Comparison of ENCODE assay signal across 9 cellular contexts in genomic region chr2:198374375-198375072, GRCh38.
A peak's percentile ranks its signal among the peaks of the same experiment; 100 is the strongest.
DNase-seq lines count a peak whose midpoint lies in the region; ATAC-seq, FAIRE-seq and TF ChIP-seq lines count a peak whose summit lies in the region.
"Had no signal": no experiment of that assay in that cellular context is flagged by ENCODE, and none has a peak within 500 bp of the region (broad histone marks: within the 10 kb centered on the region; RNA-seq: fewer than 3 reads in every experiment).

No MANE protein-coding gene starts in this region.

- H3K4me1 Mint-ChIP-seq in CD14-positive monocyte, result peaks cover 5% of the 10 kb centered on the region

- no peaks in the 10 kb centered on the region for H3K36me3 ChIP-seq in adrenal gland (replicated peaks in 1 of 2)
- H3K36me3 ChIP-seq in kidney epithelial cell (ENCODE audit: control insufficient read depth, insufficient read depth, low read length), result no peaks in the 10 kb centered on the region
- H3K36me3 ChIP-seq in tibial nerve, result no peaks in the 10 kb centered on the region

- WGBS in adrenal gland, 4 donors, result 27 to 32% (median 28%) methylated on average over 3 of the region's 3 CpGs
- WGBS in tibial nerve, 2 donors, result 28 to 34% methylated on average over 3 of the region's 3 CpGs

- TF ChIP-seq CTCF in CD14-positive monocyte (IDR thresholded peaks at IDR 0.05), result peak; percentile 65
- TF ChIP-seq CTCF in adrenal gland (IDR thresholded peaks at IDR 0.05), result peak; percentile 19 to 55 (median 34)
- peak; percentile 82 for TF ChIP-seq CTCF in kidney epithelial cell (IDR thresholded peaks at IDR 0.05; ENCODE audit: insufficient read depth, low read length, poor library complexity, severe bottlenecking)
- TF ChIP-seq CTCF in tibial nerve (IDR thresholded peaks at IDR 0.05), result peak; percentile 30 to 56 (median 42)

- H3K27me3 ChIP-seq in adrenal gland (no peaks in the 10 kb centered on the region), kidney epithelial cell (ENCODE audit: control insufficient read depth, insufficient read depth, low read length) (no peaks in the 10 kb centered on the region), tibial nerve (no peaks in the 10 kb centered on the region)

- H3K27ac ChIP-seq in adrenal gland (no peak overlapping the region), tibial nerve (no peak overlapping the region)
- H3K27ac ChIP-seq: skin epidermis had no signal

- no peak for TF ChIP-seq EP300 in tibial nerve (IDR thresholded peaks at IDR 0.05)

- no peak overlapping the region for H3K4me3 Mint-ChIP-seq in CD14-positive monocyte

- no peak overlapping the region for H3K4me3 ChIP-seq in adrenal gland
- no peak overlapping the region for H3K4me3 ChIP-seq in kidney epithelial cell (ENCODE audit: low read depth, low read length)
- no peak overlapping the region for H3K4me3 ChIP-seq in tibial nerve
- H3K4me3 ChIP-seq: skin epidermis had no signal

- DNase-seq in CD14-positive monocyte (ENCODE audit: low spot score) (no peak), GM19239 (ENCODE audit: insufficient read length, low spot score) (peak; percentile 1), NCI-H510A treated with DMSO at 0.1 percent for 48 hours (lab: John Stamatoyannopoulos, UW) (peak; percentile 56), adrenal gland (peak in 5 of 7 donors; percentile 25 to 36 (median 28)), kidney epithelial cell (ENCODE audit: low read depth) (peak; percentile 26), tibial nerve (ENCODE audit: low spot score in 2 of 2) (peak in 1 of 2 donors; percentile 12)

- no peak overlapping the region for H3K27ac Mint-ChIP-seq in CD14-positive monocyte

- no peak for ATAC-seq in HG02623 (IDR thresholded peaks at IDR 0.05; ENCODE audit: unreplicated experiment)
- ATAC-seq in HG02840 (IDR thresholded peaks at IDR 0.05; ENCODE audit: low FRiP score, unreplicated experiment), result no peak

- peak; percentile 64 for FAIRE-seq in GM19239 (lab: Jason Lieb, UNC)

- no peaks in the 10 kb centered on the region for H3K36me3 Mint-ChIP-seq in CD14-positive monocyte

- intact Hi-C loops in CD14-positive monocyte (cut with micrococcal nuclease), result no loop called here
- intact Hi-C loops in adrenal gland (cut with DNase I), result no loop called here

- H3K4me1 ChIP-seq in adrenal gland (replicated peaks in 1 of 2) (no peaks in the 10 kb centered on the region), tibial nerve (no peaks in the 10 kb centered on the region)

- no peaks in the 10 kb centered on the region for H3K9me3 ChIP-seq in adrenal gland (replicated peaks in 1 of 3)
- no peaks in the 10 kb centered on the region for H3K9me3 ChIP-seq in tibial nerve

- TF ChIP-seq POLR2A in adrenal gland (IDR thresholded peaks at IDR 0.05), result no peak
- no peak for TF ChIP-seq POLR2A in tibial nerve (IDR thresholded peaks at IDR 0.05)

- no peaks in the 10 kb centered on the region for H3K9me3 Mint-ChIP-seq in CD14-positive monocyte

- peaks cover 0 to 11% (median under 1%) of the 10 kb centered on the region in 3 donors for H3K27me3 Mint-ChIP-seq in CD14-positive monocyte (ENCODE audit: low read depth in 3 of 3)
